Comparison of ENCODE assay signal across 25 cellular contexts in the genomic region with DNA sequence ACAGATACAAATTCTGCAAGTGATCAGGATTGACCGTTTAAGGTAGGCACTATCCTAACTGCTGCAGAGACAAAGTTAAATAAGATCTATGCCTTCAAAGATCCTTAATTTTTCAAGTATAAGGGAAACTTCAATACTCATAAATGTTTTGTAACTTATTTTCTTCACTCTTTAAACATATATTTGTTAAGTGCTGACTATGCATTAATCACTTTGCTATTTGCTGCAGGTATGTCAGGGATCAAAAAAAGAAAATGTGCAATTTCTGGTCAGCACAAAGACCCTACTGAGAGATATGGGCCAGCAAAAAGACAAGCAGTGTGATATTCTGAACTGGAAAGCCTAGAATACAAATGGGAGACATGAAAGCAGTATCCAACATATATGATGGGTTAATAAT.
DNase-seq lines count a peak whose midpoint lies in the region; ATAC-seq, FAIRE-seq and TF ChIP-seq lines count a peak whose summit lies in the region.
"Had no signal": no experiment of that assay in that cellular context is flagged by ENCODE, and none has a peak within 500 bp of the region (broad histone marks: within the 10 kb centered on the region; RNA-seq: fewer than 3 reads in every experiment).

No MANE protein-coding gene starts in this region.

- CTCF ChIA-PET in HepG2 (lab: Yijun Ruan, JAX; ENCODE audit: low intra/inter-chr PET ratio, low total read pairs) (no interaction called here), IMR-90 (lab: Yijun Ruan, JAX) (no interaction called here), H1 (lab: Charles Lee; ENCODE audit: partially characterized antibody) (interaction anchor here (1.8 kb wide), 1 partner anchor 8 kb away, joined by 4 read pairs; no protein-coding TSS in a partner anchor), mammary epithelial cell (lab: Charles Lee; ENCODE audit: low non-redundant PET) (no interaction called here)

- H2BK20ac ChIP-seq in IMR-90 (ENCODE audit: low read depth, low read length) (no peak overlapping the region), H1 (ENCODE audit: low read length) (no peak overlapping the region)

- TF ChIP-seq CTCF in HepG2 (CRISPR knock-in tag; IDR thresholded peaks at IDR 0.05) (no peak), right lobe of liver (IDR thresholded peaks at IDR 0.05) (no peak), IMR-90 (conservative IDR thresholded peaks at IDR 0.05; ENCODE audit: low read depth, low read length) (no peak), H1 (IDR thresholded peaks at IDR 0.05; ENCODE audit: control extremely low read depth in 1 of 3, insufficient read depth in 1 of 3, low read depth in 1 of 3, low read length in 3 of 3) (no peak), mammary epithelial cell (conservative IDR thresholded peaks at IDR 0.05 in 1 of 2, IDR thresholded peaks at IDR 0.05 in 1 of 2; ENCODE audit: extremely low read depth in 1 of 2, insufficient read depth in 1 of 2, low read depth in 1 of 2, low read length in 2 of 2) (no peak)

- H2BK120ac ChIP-seq in IMR-90 (ENCODE audit: low read depth, low read length): no peak overlapping the region
- H2BK120ac ChIP-seq in H1 (replicated peaks; ENCODE audit: low read depth, low read length): no peak overlapping the region

- H2BK15ac ChIP-seq in IMR-90 (ENCODE audit: low read depth, low read length): no peak overlapping the region
- no peak overlapping the region for H2BK15ac ChIP-seq in H1 (ENCODE audit: low read length)

- H3K23ac ChIP-seq in IMR-90 (ENCODE audit: low read depth, low read length): no peak overlapping the region
- H3K23ac ChIP-seq in H1 (ENCODE audit: insufficient read length): no peak overlapping the region

- H2AFZ ChIP-seq in HepG2 (ENCODE audit: low read length): no peak overlapping the region
- no peak overlapping the region for H2AFZ ChIP-seq in IMR-90 (replicated peaks; ENCODE audit: low read length, poor library complexity)
- H2AFZ ChIP-seq in H1 (ENCODE audit: low read length): no peak overlapping the region
- H2AFZ ChIP-seq in mammary epithelial cell (ENCODE audit: low read depth, low read length): no peak overlapping the region

- H2BK5ac ChIP-seq in IMR-90 (ENCODE audit: low read depth, low read length, poor library complexity, severe bottlenecking) (no peak overlapping the region), H1 (ENCODE audit: low read depth, low read length) (no peak overlapping the region)

- FAIRE-seq in HepG2 (lab: Jason Lieb, UNC) (no peak), H1 (lab: Jason Lieb, UNC) (no peak)
- FAIRE-seq: GM12878, GM12892, GM18507 had no signal

- H3K36me3 ChIP-seq in HepG2 (replicated peaks in 1 of 2; ENCODE audit: control insufficient read depth in 1 of 2, insufficient read depth in 2 of 2, low read length in 2 of 2) (no peaks in the 10 kb centered on the region), right lobe of liver (no peaks in the 10 kb centered on the region), IMR-90 (ENCODE audit: control insufficient read depth, insufficient read depth, low read length) (no peaks in the 10 kb centered on the region), H1 (ENCODE audit: control insufficient read depth in 2 of 4, insufficient read depth in 4 of 4, low read length in 3 of 4) (no peaks in the 10 kb centered on the region), mammary epithelial cell (ENCODE audit: insufficient read depth, low read length) (no peaks in the 10 kb centered on the region)
- H3K36me3 ChIP-seq: BE2C, BLaER1 had no signal

- H4K8ac ChIP-seq in IMR-90 (ENCODE audit: low read depth in 2 of 2, low read length in 2 of 2) (no peak overlapping the region), H1 (ENCODE audit: extremely low read depth, insufficient read depth, low read length) (no peak overlapping the region)

- dilution Hi-C loops in IMR-90 (cut with HindIII; ENCODE audit: low sequenced_read_pairs, unreplicated experiment): no loop called here
- dilution Hi-C loops in mammary epithelial cell (cut with HindIII; ENCODE audit: low sequenced_read_pairs): no loop called here

- H3K4ac ChIP-seq in IMR-90 (ENCODE audit: low read depth, low read length) (no peak overlapping the region), H1 (replicated peaks; ENCODE audit: insufficient read length, low read depth, low read length) (no peak overlapping the region)

- H3K9me1 ChIP-seq in IMR-90 (ENCODE audit: insufficient read depth, low read length): no peaks in the 10 kb centered on the region

- H3K23me2 ChIP-seq in H1 (ENCODE audit: low read depth, low read length): no peaks in the 10 kb centered on the region

- H3K79me1 ChIP-seq in IMR-90 (ENCODE audit: low read depth in 1 of 2, low read length in 2 of 2): no peaks in the 10 kb centered on the region
- H3K79me1 ChIP-seq in H1 (ENCODE audit: low read depth, low read length): no peaks in the 10 kb centered on the region

- H3K4me2 ChIP-seq in HepG2 (ENCODE audit: low read depth, low read length) (no peak overlapping the region), IMR-90 (ENCODE audit: low read depth, low read length) (no peak overlapping the region), H1 (ENCODE audit: insufficient read depth in 1 of 2, low read depth in 2 of 2, low read length in 2 of 2) (no peak overlapping the region), mammary epithelial cell (ENCODE audit: insufficient read depth, low read depth, low read length) (no peak overlapping the region)
- H3K4me2 ChIP-seq: BLaER1 had no signal

- intact Hi-C loops in HepG2 (cut with micrococcal nuclease; ENCODE audit: unreplicated experiment) (no loop called here), right lobe of liver (cut with DNase I) (no loop called here), IMR-90 (cut with micrococcal nuclease) (no loop called here), mammary epithelial cell (cut with micrococcal nuclease) (no loop called here)

- H3K9me3 ChIP-seq in HepG2 (ENCODE audit: low read length) (no peaks in the 10 kb centered on the region), right lobe of liver (no peaks in the 10 kb centered on the region), IMR-90 (ENCODE audit: control insufficient read depth, insufficient read depth, low read length) (peaks cover 2% of the 10 kb centered on the region; the same call in 1 of the 2 replicates), H1 (ENCODE audit: insufficient read depth in 2 of 2, low read depth in 1 of 2, low read length in 1 of 2) (no peaks in the 10 kb centered on the region), mammary epithelial cell (replicated peaks; ENCODE audit: insufficient read depth, low read length) (no peaks in the 10 kb centered on the region)
- H3K9me3 ChIP-seq: BE2C, BLaER1 had no signal

- H4K5ac ChIP-seq in IMR-90 (ENCODE audit: low read depth, low read length) (no peak overlapping the region), H1 (ENCODE audit: insufficient read length, low read depth, low read length) (no peak overlapping the region)

- POLR2A ChIA-PET in HepG2 (lab: Yijun Ruan, JAX): no interaction called here
- POLR2A ChIA-PET in IMR-90 (lab: Charles Lee; ENCODE audit: unreplicated experiment): no interaction called here
- POLR2A ChIA-PET in H1 (lab: Charles Lee; ENCODE audit: partially characterized antibody): no interaction called here

- H2BK12ac ChIP-seq in H1 (ENCODE audit: low read depth, low read length): no peak overlapping the region

- DNase-seq in HepG2 (ENCODE audit: low spot score): no peak
- DNase-seq in right lobe of liver: no peak
- no peak for DNase-seq in IMR-90
- DNase-seq in H1 (ENCODE audit: low read depth in 1 of 2, low spot score in 2 of 2): no peak
- DNase-seq in mammary epithelial cell: no peak
- DNase-seq: ACHN; BE2C; C1 segment of cervical spinal cord; CD4-positive, alpha-beta memory T cell; CD4-positive, CD25-positive, alpha-beta regulatory T cell; CD8-positive, alpha-beta memory T cell; COR-L47; DMS 273 treated with DMSO at 0.1 percent for 48 hours; DMS153; DMS53; DMS79; DND-41; EL; GDM1 had no signal

- H4K20me1 ChIP-seq in HepG2 (ENCODE audit: insufficient read depth, low read length): no peaks in the 10 kb centered on the region
- no peaks in the 10 kb centered on the region for H4K20me1 ChIP-seq in IMR-90 (ENCODE audit: insufficient read depth, low read length)
- no peaks in the 10 kb centered on the region for H4K20me1 ChIP-seq in H1 (replicated peaks in 1 of 2; ENCODE audit: control insufficient read depth in 1 of 2, insufficient read depth in 2 of 2, low read length in 2 of 2)
- H4K20me1 ChIP-seq in mammary epithelial cell (ENCODE audit: insufficient read depth, low read length): no peaks in the 10 kb centered on the region
- H4K20me1 ChIP-seq: BLaER1 had no signal

- H4K91ac ChIP-seq in IMR-90 (ENCODE audit: insufficient read depth, low read depth, low read length) (no peak overlapping the region), H1 (replicated peaks; ENCODE audit: insufficient read length, low read length) (no peak overlapping the region)

- no peaks in the 10 kb centered on the region for H3K4me1 ChIP-seq in HepG2 (ENCODE audit: insufficient read depth, low read length)
- no peaks in the 10 kb centered on the region for H3K4me1 ChIP-seq in right lobe of liver
- H3K4me1 ChIP-seq in IMR-90 (ENCODE audit: control insufficient read depth, insufficient read depth, low read length): no peaks in the 10 kb centered on the region
- H3K4me1 ChIP-seq in H1 (replicated peaks in 1 of 4; ENCODE audit: control insufficient read depth in 3 of 4, insufficient read depth in 4 of 4, low read length in 3 of 4): no peaks in the 10 kb centered on the region
- H3K4me1 ChIP-seq in mammary epithelial cell (ENCODE audit: insufficient read depth, low read length): no peaks in the 10 kb centered on the region
- H3K4me1 ChIP-seq: BE2C, BLaER1 had no signal

- H3K9ac ChIP-seq in HepG2 (ENCODE audit: insufficient read depth, low read depth, low read length): no peak overlapping the region
- no peak overlapping the region for H3K9ac ChIP-seq in IMR-90 (ENCODE audit: low read depth, low read length)
- no peak overlapping the region for H3K9ac ChIP-seq in H1 (replicated peaks in 1 of 4; ENCODE audit: extremely low read depth in 1 of 4, low read depth in 3 of 4, low read length in 3 of 4)
- no peak overlapping the region for H3K9ac ChIP-seq in mammary epithelial cell (ENCODE audit: insufficient read depth, low read length)
- H3K9ac ChIP-seq: BLaER1 had no signal

- TF ChIP-seq RAD21 in HepG2 (CRISPR knock-in tag; IDR thresholded peaks at IDR 0.05) (no peak), IMR-90 (IDR thresholded peaks at IDR 0.05; ENCODE audit: low read length) (no peak), H1 (IDR thresholded peaks at IDR 0.05 in 1 of 2, conservative IDR thresholded peaks at IDR 0.05 in 1 of 2; ENCODE audit: low read depth in 2 of 2, low read length in 2 of 2) (no peak)

- in situ Hi-C loops in HepG2 (cut with HindIII; ENCODE audit: extremely low pct_ligation_motif_present, low pct_unique_long_range_greater_than_20kb): no loop called here
- in situ Hi-C loops in IMR-90 (cut with MboI; ENCODE audit: low sequenced_read_pairs): no loop called here
- in situ Hi-C loops in mammary epithelial cell (cut with MboI; ENCODE audit: low sequenced_read_pairs in 2 of 2): no loop called here

- no TSS peak for BruUV-seq in HepG2 (replicated peaks; lab: Mats Ljungman, UMichigan)
- no TSS peak for BruUV-seq in IMR-90 (replicated peaks; lab: Mats Ljungman, UMichigan)
- BruUV-seq in mammary epithelial cell (replicated peaks; lab: Mats Ljungman, UMichigan): no TSS peak

- no peak overlapping the region for H3K4me3 ChIP-seq in HepG2 (replicated peaks in 1 of 3; ENCODE audit: insufficient read depth in 1 of 3, low read depth in 2 of 3, low read length in 3 of 3)
- no peak overlapping the region for H3K4me3 ChIP-seq in right lobe of liver
- H3K4me3 ChIP-seq in IMR-90 (ENCODE audit: insufficient read depth, low read depth, low read length): no peak overlapping the region
- H3K4me3 ChIP-seq in H1 (ENCODE audit: extremely low read depth in 1 of 4, insufficient read depth in 2 of 4, low read depth in 3 of 4, low read length in 4 of 4): no peak overlapping the region
- H3K4me3 ChIP-seq in mammary epithelial cell (replicated peaks in 1 of 3; ENCODE audit: insufficient read depth in 1 of 3, low read depth in 2 of 3, low read length in 3 of 3): no peak overlapping the region
- H3K4me3 ChIP-seq: BLaER1, GM12878 had no signal

- no peak overlapping the region for H2AK5ac ChIP-seq in IMR-90 (ENCODE audit: low read depth, low read length)
- no peak overlapping the region for H2AK5ac ChIP-seq in H1 (ENCODE audit: low read depth, low read length)

- H3K79me2 ChIP-seq in HepG2 (ENCODE audit: insufficient read depth, low read length) (no peaks in the 10 kb centered on the region), H1 (ENCODE audit: control insufficient read depth in 1 of 2, insufficient read depth in 2 of 2, low read length in 2 of 2) (no peaks in the 10 kb centered on the region), mammary epithelial cell (ENCODE audit: insufficient read depth, low read length) (no peaks in the 10 kb centered on the region)

- H3K18ac ChIP-seq in IMR-90 (ENCODE audit: low read depth, low read length): no peak overlapping the region
- no peak overlapping the region for H3K18ac ChIP-seq in H1 (ENCODE audit: extremely low read depth, low read length)

- H2AK9ac ChIP-seq in IMR-90 (replicated peaks; ENCODE audit: low read depth, low read length, poor library complexity): no peak overlapping the region

- no peak for ATAC-seq in HepG2
- no peak for ATAC-seq in right lobe of liver
- ATAC-seq in IMR-90 (ENCODE audit: low read depth): no peak
- ATAC-seq in HG03469 (IDR thresholded peaks at IDR 0.05; ENCODE audit: unreplicated experiment): no peak
- ATAC-seq: GM12878 had no signal

- H3K14ac ChIP-seq in IMR-90 (replicated peaks; ENCODE audit: low read depth, low read length) (no peak overlapping the region), H1 (ENCODE audit: insufficient read length) (no peak overlapping the region)

- H3K27ac ChIP-seq in HepG2 (ENCODE audit: extremely low read length, insufficient read depth, low read length): no peak overlapping the region
- H3K27ac ChIP-seq in right lobe of liver: no peak overlapping the region
- H3K27ac ChIP-seq in IMR-90 (ENCODE audit: insufficient read depth, low read length): no peak overlapping the region
- H3K27ac ChIP-seq in H1 (ENCODE audit: low read depth, low read length): no peak overlapping the region
- no peak overlapping the region for H3K27ac ChIP-seq in mammary epithelial cell (ENCODE audit: insufficient read depth, low read depth, low read length)
- H3K27ac ChIP-seq: 22Rv1, BLaER1 had no signal

- no peak overlapping the region for H3K56ac ChIP-seq in IMR-90 (ENCODE audit: extremely low read depth, insufficient read depth, low read length)
- no peak overlapping the region for H3K56ac ChIP-seq in H1 (replicated peaks; ENCODE audit: insufficient read length, low read depth, low read length)

- no peak for TF ChIP-seq POLR2A in HepG2 (IDR thresholded peaks at IDR 0.05; ENCODE audit: insufficient read depth in 1 of 2, low read depth in 2 of 2, low read length in 2 of 2)
- no peak for TF ChIP-seq POLR2A in right lobe of liver (IDR thresholded peaks at IDR 0.05)
- no peak for TF ChIP-seq POLR2A in IMR-90 (IDR thresholded peaks at IDR 0.05; ENCODE audit: low read depth, low read length)
- no peak for TF ChIP-seq POLR2A in H1 (IDR thresholded peaks at IDR 0.05; ENCODE audit: control extremely low read depth in 1 of 2, low read depth in 2 of 2, low read length in 2 of 2)

- TF ChIP-seq EP300 in HepG2 (IDR thresholded peaks at IDR 0.05; ENCODE audit: low read depth in 2 of 2, low read length in 2 of 2) (no peak), HepG2 (CRISPR knock-in tag; IDR thresholded peaks at IDR 0.05; ENCODE audit: borderline replicate concordance) (no peak), H1 (IDR thresholded peaks at IDR 0.05; ENCODE audit: borderline replicate concordance in 1 of 2, low read depth in 2 of 2, low read length in 2 of 2) (no peak)

- H3K27me3 ChIP-seq in HepG2 (ENCODE audit: control insufficient read depth in 1 of 2, insufficient read depth in 2 of 2, low read length in 2 of 2) (no peaks in the 10 kb centered on the region), right lobe of liver (no peaks in the 10 kb centered on the region), IMR-90 (ENCODE audit: control insufficient read depth, insufficient read depth, low read length) (no peaks in the 10 kb centered on the region), H1 (replicated peaks in 1 of 4; ENCODE audit: control insufficient read depth in 3 of 4, extremely low read depth in 1 of 4, insufficient read depth in 3 of 4, low read length in 3 of 4) (no peaks in the 10 kb centered on the region), mammary epithelial cell (ENCODE audit: insufficient read depth, low read length) (no peaks in the 10 kb centered on the region)
- H3K27me3 ChIP-seq: BE2C, BLaER1 had no signal

- WGBS in HepG2 (ENCODE audit: low lambda C conversion rate): 0% methylated on average over 1 of the region's 1 CpG
- 61% methylated on average over 1 of the region's 1 CpG for whole genome bisulfite sequencing in right lobe of liver (ENCODE audit: insufficient coverage, low coverage, low lambda C conversion rate, missing lambda C conversion rate)
- no CpG with 5 or more reads among the region's 1 CpG for WGBS in IMR-90 (ENCODE audit: extremely low coverage in 2 of 2, insufficient read length in 1 of 2), 2 experiments
- 87% methylated on average over 1 of the region's 1 CpG; no CpG with 5 or more reads in 1 of the 2 experiments for whole genome bisulfite sequencing in H1 (ENCODE audit: extremely low coverage in 1 of 2, insufficient coverage in 1 of 2, insufficient read length in 1 of 2, insufficient replicate concordance in 2 of 2, low coverage in 1 of 2, low lambda C conversion rate in 2 of 2, missing lambda C conversion rate in 1 of 2), 2 experiments
- WGBS in mammary epithelial cell (ENCODE audit: low coverage, missing lambda C conversion rate): 61% methylated on average over 1 of the region's 1 CpG
